Comparison of ENCODE assay signal across 1 cellular context in genomic region chr1:94955767-94956632, GRCh38.
TF ChIP-seq lines count a peak whose summit lies in the region.

No MANE protein-coding gene starts in this region.

TF ChIP-seq in H1, 55 proteins besides CTCF, POLR2A, EP300 and RAD21:
- TF ChIP-seq BRCA1 (IDR thresholded peaks at IDR 0.05; ENCODE audit: low read depth, low read length), result no peak
- TF ChIP-seq CBX5 (IDR thresholded peaks at IDR 0.05; ENCODE audit: low read depth, low read length), result no peak
- no peak for TF ChIP-seq CTBP2 (IDR thresholded peaks at IDR 0.05; ENCODE audit: borderline replicate concordance, insufficient read depth, insufficient read length, low read length)
- no peak for TF ChIP-seq ATF3 (IDR thresholded peaks at IDR 0.05; ENCODE audit: insufficient read depth, low read depth, low read length)
- TF ChIP-seq SAP30 (IDR thresholded peaks at IDR 0.05; ENCODE audit: insufficient read depth, insufficient replicate concordance, low read length), result no peak
- TF ChIP-seq EGR1 (IDR thresholded peaks at IDR 0.05; ENCODE audit: borderline replicate concordance, low read depth, low read length), result no peak
- no peak for TF ChIP-seq NRF1 (IDR thresholded peaks at IDR 0.05; ENCODE audit: low read depth, low read length)
- no peak for TF ChIP-seq JUND (IDR thresholded peaks at IDR 0.05; ENCODE audit: low read length)
- no peak for TF ChIP-seq RXRA (IDR thresholded peaks at IDR 0.05; ENCODE audit: insufficient read depth, low read depth, low read length)
- no peak for TF ChIP-seq HDAC2 (IDR thresholded peaks at IDR 0.05; ENCODE audit: borderline replicate concordance in 1 of 2, low read depth in 2 of 2, low read length in 2 of 2)
- TF ChIP-seq PHF8 (conservative IDR thresholded peaks at IDR 0.05; ENCODE audit: low read depth, low read length), result no peak
- TF ChIP-seq KDM1A (IDR thresholded peaks at IDR 0.05; ENCODE audit: borderline replicate concordance, low read length), result no peak
- TF ChIP-seq CHD2 (IDR thresholded peaks at IDR 0.05; ENCODE audit: low read length), result no peak
- no peak for TF ChIP-seq RNF2 (IDR thresholded peaks at IDR 0.05; ENCODE audit: borderline replicate concordance, low read depth, low read length, missing control alignments, poor library complexity, severe bottlenecking)
- TF ChIP-seq YY1 (IDR thresholded peaks at IDR 0.05; ENCODE audit: low read depth, low read length), result no peak
- TF ChIP-seq CHD1 (IDR thresholded peaks at IDR 0.05; ENCODE audit: low read depth, low read length), result no peak
- TF ChIP-seq POU5F1 (IDR thresholded peaks at IDR 0.05; ENCODE audit: low read depth, low read length), result no peak
- TF ChIP-seq TEAD4 (IDR thresholded peaks at IDR 0.05; ENCODE audit: low read depth, low read length), result no peak
